Comparison of ENCODE assay signal across 1 cellular context in the genomic region with DNA sequence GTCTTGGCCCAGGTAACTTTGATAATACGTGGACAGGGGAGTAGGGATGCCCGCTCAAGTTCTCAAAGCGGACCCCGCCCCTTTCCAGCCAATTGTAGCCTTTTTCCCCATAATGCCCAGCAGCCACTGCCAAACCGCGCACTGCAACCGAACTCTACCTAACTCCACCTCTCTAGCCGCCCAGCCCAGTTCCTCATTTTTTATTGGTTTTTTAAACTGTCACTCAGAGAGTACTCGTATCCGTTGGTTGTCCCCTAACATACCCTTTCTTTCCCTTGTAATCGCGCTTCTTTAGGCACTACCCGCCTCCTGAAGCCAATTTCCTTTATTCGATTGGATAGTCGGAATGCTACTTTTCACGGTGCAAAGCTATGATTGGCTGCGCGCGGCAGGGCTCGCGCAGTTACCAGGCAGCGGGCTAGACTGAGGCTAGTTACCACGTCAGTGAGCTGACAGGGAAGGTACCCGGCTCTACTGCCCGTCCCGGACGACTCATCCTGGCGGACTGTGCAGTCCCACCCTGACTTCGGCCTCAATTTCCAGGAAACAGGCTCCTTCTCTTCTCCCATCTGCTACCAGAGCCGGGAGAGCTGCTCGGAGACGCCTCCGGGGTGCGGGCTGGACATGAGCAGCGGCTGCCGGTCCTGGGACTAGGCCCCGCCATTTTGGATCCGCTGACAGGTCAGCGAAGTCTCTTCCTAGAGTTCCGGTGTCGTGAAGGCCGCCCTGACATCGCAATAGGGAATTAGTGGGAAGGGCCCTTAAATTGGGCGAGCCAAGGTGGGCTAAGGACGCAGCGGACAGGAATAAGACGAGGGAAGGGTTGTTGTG.
TF ChIP-seq lines count a peak whose summit lies in the region.

A gene with protein sequence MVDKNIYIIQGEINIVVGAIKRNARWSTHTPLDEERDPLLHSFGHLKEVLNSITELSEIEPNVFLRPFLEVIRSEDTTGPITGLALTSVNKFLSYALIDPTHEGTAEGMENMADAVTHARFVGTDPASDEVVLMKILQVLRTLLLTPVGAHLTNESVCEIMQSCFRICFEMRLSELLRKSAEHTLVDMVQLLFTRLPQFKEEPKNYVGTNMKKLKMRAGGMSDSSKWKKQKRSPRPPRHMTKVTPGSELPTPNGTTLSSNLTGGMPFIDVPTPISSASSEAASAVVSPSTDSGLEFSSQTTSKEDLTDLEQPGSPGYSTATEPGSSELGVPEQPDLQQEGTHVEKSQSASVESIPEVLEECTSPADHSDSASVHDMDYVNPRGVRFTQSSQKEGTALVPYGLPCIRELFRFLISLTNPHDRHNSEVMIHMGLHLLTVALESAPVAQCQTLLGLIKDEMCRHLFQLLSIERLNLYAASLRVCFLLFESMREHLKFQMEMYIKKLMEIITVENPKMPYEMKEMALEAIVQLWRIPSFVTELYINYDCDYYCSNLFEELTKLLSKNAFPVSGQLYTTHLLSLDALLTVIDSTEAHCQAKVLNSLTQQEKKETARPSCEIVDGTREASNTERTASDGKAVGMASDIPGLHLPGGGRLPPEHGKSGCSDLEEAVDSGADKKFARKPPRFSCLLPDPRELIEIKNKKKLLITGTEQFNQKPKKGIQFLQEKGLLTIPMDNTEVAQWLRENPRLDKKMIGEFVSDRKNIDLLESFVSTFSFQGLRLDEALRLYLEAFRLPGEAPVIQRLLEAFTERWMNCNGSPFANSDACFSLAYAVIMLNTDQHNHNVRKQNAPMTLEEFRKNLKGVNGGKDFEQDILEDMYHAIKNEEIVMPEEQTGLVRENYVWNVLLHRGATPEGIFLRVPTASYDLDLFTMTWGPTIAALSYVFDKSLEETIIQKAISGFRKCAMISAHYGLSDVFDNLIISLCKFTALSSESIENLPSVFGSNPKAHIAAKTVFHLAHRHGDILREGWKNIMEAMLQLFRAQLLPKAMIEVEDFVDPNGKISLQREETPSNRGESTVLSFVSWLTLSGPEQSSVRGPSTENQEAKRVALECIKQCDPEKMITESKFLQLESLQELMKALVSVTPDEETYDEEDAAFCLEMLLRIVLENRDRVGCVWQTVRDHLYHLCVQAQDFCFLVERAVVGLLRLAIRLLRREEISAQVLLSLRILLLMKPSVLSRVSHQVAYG (N-terminal part only) (plus strand): TSS at position 432 of the 831 bp plus-strand sequence. CDS start 13,407 bp downstream, outside the sequence.

TF ChIP-seq in HEK293, 187 proteins besides CTCF, POLR2A, EP300 and RAD21 (continued from another document):
- TF ChIP-seq ZNF37A (tag by site-specific recombination; IDR thresholded peaks at IDR 0.05) (no peak), ZNF707 (tag by site-specific recombination; IDR thresholded peaks at IDR 0.05) (no peak), WT1 (tag by site-specific recombination; IDR thresholded peaks at IDR 0.05) (peak; percentile 47), ZSCAN16 (tag by site-specific recombination; IDR thresholded peaks at IDR 0.05) (no peak), ZNF785 (tag by site-specific recombination; IDR thresholded peaks at IDR 0.05) (no peak), ZNF621 (tag by site-specific recombination; IDR thresholded peaks at IDR 0.05) (no peak), BCL11B (tag by site-specific recombination; IDR thresholded peaks at IDR 0.05; ENCODE audit: low read depth) (peak; percentile 85), ZNF629 (tag by site-specific recombination; IDR thresholded peaks at IDR 0.05) (peak; percentile 75), ZNF24 (tag by site-specific recombination; IDR thresholded peaks at IDR 0.05) (no peak), ZNF114 (tag by site-specific recombination; IDR thresholded peaks at IDR 0.05) (no peak), ZNF610 (tag by site-specific recombination; IDR thresholded peaks at IDR 0.05; ENCODE audit: borderline replicate concordance) (0 out of 2 replicates have a peak, but pooled peaks have one; percentile 15), ZNF776 (tag by site-specific recombination; IDR thresholded peaks at IDR 0.05; ENCODE audit: borderline replicate concordance) (no peak), SCRT1 (tag by site-specific recombination; IDR thresholded peaks at IDR 0.05; ENCODE audit: borderline replicate concordance) (no peak), ZNF585B (tag by site-specific recombination; IDR thresholded peaks at IDR 0.05) (no peak), SCRT2 (tag by site-specific recombination; IDR thresholded peaks at IDR 0.05) (no peak), ZBTB7A (tag by site-specific recombination; IDR thresholded peaks at IDR 0.05; ENCODE audit: low read depth) (no peak), ZNF223 (tag by site-specific recombination; IDR thresholded peaks at IDR 0.05) (no peak), ZNF146 (tag by site-specific recombination; IDR thresholded peaks at IDR 0.05) (no peak), ZNF521 (tag by site-specific recombination; IDR thresholded peaks at IDR 0.05) (no peak), ZNF423 (tag by site-specific recombination; IDR thresholded peaks at IDR 0.05) (no peak), BCL11A (tag by site-specific recombination; IDR thresholded peaks at IDR 0.05; ENCODE audit: low read depth) (peak; percentile 86), ZNF138 (tag by site-specific recombination; IDR thresholded peaks at IDR 0.05; ENCODE audit: borderline replicate concordance) (no peak), IKZF3 (tag by site-specific recombination; IDR thresholded peaks at IDR 0.05) (peak; percentile 29; the same call in 1 of the 2 replicates), ZNF561 (tag by site-specific recombination; IDR thresholded peaks at IDR 0.05; ENCODE audit: borderline replicate concordance) (peak; percentile 95), ZNF571 (tag by site-specific recombination; IDR thresholded peaks at IDR 0.05) (no peak), OVOL3 (tag by site-specific recombination; IDR thresholded peaks at IDR 0.05) (0 out of 2 replicates have a peak, but pooled peaks have one; percentile 33), KLF1 (tag by site-specific recombination; IDR thresholded peaks at IDR 0.05) (peak; percentile 78), YY2 (tag by site-specific recombination; IDR thresholded peaks at IDR 0.05) (peak; percentile 86)
- TF ChIP-seq, protein P1, sequence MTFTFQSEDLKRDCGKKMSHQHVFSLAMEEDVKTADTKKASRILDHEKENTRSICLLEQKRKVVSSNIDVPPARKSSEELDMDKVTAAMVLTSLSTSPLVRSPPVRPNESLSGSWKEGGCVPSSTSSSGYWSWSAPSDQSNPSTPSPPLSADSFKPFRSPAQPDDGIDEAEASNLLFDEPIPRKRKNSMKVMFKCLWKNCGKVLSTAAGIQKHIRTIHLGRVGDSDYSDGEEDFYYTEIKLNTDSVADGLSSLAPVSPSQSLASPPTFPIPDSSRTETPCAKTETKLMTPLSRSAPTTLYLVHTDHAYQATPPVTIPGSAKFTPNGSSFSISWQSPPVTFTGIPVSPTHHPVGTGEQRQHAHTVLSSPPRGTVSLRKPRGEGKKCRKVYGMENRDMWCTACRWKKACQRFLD (tag by site-specific recombination; IDR thresholded peaks at IDR 0.05), result 0 out of 2 replicates have a peak, but pooled peaks have one; percentile 2
- TF ChIP-seq, protein P2, sequence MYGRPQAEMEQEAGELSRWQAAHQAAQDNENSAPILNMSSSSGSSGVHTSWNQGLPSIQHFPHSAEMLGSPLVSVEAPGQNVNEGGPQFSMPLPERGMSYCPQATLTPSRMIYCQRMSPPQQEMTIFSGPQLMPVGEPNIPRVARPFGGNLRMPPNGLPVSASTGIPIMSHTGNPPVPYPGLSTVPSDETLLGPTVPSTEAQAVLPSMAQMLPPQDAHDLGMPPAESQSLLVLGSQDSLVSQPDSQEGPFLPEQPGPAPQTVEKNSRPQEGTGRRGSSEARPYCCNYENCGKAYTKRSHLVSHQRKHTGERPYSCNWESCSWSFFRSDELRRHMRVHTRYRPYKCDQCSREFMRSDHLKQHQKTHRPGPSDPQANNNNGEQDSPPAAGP (tag by site-specific recombination; IDR thresholded peaks at IDR 0.05), result peak; percentile 73
- TF ChIP-seq, protein P3, sequence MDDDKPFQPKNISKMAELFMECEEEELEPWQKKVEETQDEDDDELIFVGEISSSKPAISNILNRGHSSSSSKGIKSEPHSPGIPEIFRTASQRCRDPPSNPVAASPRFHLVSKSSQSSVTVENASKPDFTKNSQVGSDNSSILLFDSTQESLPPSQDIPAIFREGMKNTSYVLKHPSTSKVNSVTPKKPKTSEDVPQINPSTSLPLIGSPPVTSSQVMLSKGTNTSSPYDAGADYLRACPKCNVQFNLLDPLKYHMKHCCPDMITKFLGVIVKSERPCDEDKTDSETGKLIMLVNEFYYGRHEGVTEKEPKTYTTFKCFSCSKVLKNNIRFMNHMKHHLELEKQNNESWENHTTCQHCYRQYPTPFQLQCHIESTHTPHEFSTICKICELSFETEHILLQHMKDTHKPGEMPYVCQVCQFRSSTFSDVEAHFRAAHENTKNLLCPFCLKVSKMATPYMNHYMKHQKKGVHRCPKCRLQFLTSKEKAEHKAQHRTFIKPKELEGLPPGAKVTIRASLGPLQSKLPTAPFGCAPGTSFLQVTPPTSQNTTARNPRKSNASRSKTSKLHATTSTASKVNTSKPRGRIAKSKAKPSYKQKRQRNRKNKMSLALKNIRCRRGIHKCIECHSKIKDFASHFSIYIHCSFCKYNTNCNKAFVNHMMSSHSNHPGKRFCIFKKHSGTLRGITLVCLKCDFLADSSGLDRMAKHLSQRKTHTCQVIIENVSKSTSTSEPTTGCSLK (tag by site-specific recombination; IDR thresholded peaks at IDR 0.05), result no peak
- TF ChIP-seq, protein P4, sequence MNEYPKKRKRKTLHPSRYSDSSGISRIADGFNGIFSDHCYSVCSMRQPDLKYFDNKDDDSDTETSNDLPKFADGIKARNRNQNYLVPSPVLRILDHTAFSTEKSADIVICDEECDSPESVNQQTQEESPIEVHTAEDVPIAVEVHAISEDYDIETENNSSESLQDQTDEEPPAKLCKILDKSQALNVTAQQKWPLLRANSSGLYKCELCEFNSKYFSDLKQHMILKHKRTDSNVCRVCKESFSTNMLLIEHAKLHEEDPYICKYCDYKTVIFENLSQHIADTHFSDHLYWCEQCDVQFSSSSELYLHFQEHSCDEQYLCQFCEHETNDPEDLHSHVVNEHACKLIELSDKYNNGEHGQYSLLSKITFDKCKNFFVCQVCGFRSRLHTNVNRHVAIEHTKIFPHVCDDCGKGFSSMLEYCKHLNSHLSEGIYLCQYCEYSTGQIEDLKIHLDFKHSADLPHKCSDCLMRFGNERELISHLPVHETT (tag by site-specific recombination; IDR thresholded peaks at IDR 0.05), result no peak; the same call in 1 of the 2 replicates
- TF ChIP-seq, protein P5, sequence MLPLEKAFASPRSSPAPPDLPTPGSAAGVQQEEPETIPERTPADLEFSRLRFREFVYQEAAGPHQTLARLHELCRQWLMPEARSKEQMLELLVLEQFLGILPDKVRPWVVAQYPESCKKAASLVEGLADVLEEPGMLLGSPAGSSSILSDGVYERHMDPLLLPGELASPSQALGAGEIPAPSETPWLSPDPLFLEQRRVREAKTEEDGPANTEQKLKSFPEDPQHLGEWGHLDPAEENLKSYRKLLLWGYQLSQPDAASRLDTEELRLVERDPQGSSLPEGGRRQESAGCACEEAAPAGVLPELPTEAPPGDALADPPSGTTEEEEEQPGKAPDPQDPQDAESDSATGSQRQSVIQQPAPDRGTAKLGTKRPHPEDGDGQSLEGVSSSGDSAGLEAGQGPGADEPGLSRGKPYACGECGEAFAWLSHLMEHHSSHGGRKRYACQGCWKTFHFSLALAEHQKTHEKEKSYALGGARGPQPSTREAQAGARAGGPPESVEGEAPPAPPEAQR (tag by site-specific recombination; IDR thresholded peaks at IDR 0.05), result no peak
- TF ChIP-seq, protein P6, sequence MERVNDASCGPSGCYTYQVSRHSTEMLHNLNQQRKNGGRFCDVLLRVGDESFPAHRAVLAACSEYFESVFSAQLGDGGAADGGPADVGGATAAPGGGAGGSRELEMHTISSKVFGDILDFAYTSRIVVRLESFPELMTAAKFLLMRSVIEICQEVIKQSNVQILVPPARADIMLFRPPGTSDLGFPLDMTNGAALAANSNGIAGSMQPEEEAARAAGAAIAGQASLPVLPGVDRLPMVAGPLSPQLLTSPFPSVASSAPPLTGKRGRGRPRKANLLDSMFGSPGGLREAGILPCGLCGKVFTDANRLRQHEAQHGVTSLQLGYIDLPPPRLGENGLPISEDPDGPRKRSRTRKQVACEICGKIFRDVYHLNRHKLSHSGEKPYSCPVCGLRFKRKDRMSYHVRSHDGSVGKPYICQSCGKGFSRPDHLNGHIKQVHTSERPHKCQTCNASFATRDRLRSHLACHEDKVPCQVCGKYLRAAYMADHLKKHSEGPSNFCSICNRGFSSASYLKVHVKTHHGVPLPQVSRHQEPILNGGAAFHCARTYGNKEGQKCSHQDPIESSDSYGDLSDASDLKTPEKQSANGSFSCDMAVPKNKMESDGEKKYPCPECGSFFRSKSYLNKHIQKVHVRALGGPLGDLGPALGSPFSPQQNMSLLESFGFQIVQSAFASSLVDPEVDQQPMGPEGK (tag by site-specific recombination; IDR thresholded peaks at IDR 0.05), result peak; percentile 49
- TF ChIP-seq, protein P7, sequence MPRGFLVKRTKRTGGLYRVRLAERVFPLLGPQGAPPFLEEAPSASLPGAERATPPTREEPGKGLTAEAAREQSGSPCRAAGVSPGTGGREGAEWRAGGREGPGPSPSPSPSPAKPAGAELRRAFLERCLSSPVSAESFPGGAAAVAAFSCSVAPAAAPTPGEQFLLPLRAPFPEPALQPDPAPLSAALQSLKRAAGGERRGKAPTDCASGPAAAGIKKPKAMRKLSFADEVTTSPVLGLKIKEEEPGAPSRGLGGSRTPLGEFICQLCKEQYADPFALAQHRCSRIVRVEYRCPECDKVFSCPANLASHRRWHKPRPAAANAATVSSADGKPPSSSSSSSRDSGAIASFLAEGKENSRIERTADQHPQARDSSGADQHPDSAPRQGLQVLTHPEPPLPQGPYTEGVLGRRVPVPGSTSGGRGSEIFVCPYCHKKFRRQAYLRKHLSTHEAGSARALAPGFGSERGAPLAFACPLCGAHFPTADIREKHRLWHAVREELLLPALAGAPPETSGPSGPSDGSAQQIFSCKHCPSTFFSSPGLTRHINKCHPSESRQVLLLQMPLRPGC (tag by site-specific recombination; IDR thresholded peaks at IDR 0.05), result peak; percentile 50
- TF ChIP-seq, protein P8, sequence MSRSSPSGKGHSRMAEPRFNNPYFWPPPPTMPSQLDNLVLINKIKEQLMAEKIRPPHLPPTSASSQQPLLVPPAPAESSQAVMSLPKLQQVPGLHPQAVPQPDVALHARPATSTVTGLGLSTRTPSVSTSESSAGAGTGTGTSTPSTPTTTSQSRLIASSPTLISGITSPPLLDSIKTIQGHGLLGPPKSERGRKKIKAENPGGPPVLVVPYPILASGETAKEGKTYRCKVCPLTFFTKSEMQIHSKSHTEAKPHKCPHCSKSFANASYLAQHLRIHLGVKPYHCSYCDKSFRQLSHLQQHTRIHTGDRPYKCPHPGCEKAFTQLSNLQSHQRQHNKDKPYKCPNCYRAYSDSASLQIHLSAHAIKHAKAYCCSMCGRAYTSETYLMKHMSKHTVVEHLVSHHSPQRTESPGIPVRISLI (tag by site-specific recombination; IDR thresholded peaks at IDR 0.05), result no peak
